8 cellular contexts compared by ENCODE assay signal in genomic region chr4:1351854-1352633, GRCh38. TPM values are rescaled to one million over a fixed set of nuclear protein-coding genes. Genes with fewer than 3 reads are reported as not detected.
DNase-seq lines count a peak whose midpoint lies in the region; ATAC-seq and TF ChIP-seq lines count a peak whose summit lies in the region.

No MANE protein-coding gene starts in this region.

- no peaks in the 10 kb centered on the region; a peak in 1 of 5 replicates for H3K9me3 Mint-ChIP-seq in H9

- H2AFZ ChIP-seq in H9 (ENCODE audit: low read length) = no peak overlapping the region

- no peaks in the 10 kb centered on the region for H3K79me2 ChIP-seq in H9 (ENCODE audit: insufficient read depth, low read length)

- no peak overlapping the region for H3K9ac ChIP-seq in H9 (ENCODE audit: extremely low read depth, insufficient read length, low read length)

- no peak overlapping the region for H2BK20ac ChIP-seq in H9 (ENCODE audit: low read depth, low read length, poor library complexity, severe bottlenecking)

- no CpG with 5 or more reads among the region's 26 CpGs for WGBS in H9 (ENCODE audit: extremely low coverage, insufficient read length, low lambda C conversion rate)

- H3K27me3 Mint-ChIP-seq in H9 (ENCODE audit: low read depth) = no peaks in the 10 kb centered on the region

- H3K4me2 ChIP-seq in H9 (ENCODE audit: insufficient read depth, insufficient read length, low read length) = no peak overlapping the region

- H3K27ac ChIP-seq in H9 (ENCODE audit: insufficient read length, low read depth, low read length) = no peak overlapping the region

- no peak overlapping the region for H3T11ph ChIP-seq in H9 (ENCODE audit: low read length)

- H3K23ac ChIP-seq in H9 (ENCODE audit: insufficient read length, low read depth, low read length) = no peak overlapping the region

- no peaks in the 10 kb centered on the region for H3K79me1 ChIP-seq in H9 (ENCODE audit: insufficient read depth, low read depth, low read length, poor library complexity, severe bottlenecking)

- peak; percentile 95 for TF ChIP-seq CTCF in H9 (conservative IDR thresholded peaks at IDR 0.05)

- H3K56ac ChIP-seq in H9 (ENCODE audit: insufficient read length, low read depth, low read length) = no peak overlapping the region

- no peak overlapping the region for H4K5ac ChIP-seq in H9 (ENCODE audit: insufficient read length, low read depth, low read length)

- H4K20me1 ChIP-seq in H9 (ENCODE audit: control insufficient read depth, insufficient read depth, insufficient read length) = no peaks in the 10 kb centered on the region

- no peak overlapping the region for H2BK15ac ChIP-seq in H9 (ENCODE audit: low read depth, low read length)

- peak overlapping the region; percentile 4 to 64 (median 24); a peak in 3 of 7 replicates for H3K27ac Mint-ChIP-seq in H9

- H2AK5ac ChIP-seq in H9 (ENCODE audit: insufficient read length, low read length) = no peak overlapping the region

- H3K14ac ChIP-seq in H9 (ENCODE audit: insufficient read depth, low read length) = no peak overlapping the region

- no peaks in the 10 kb centered on the region for H3K9me3 ChIP-seq in H9 (ENCODE audit: control insufficient read depth, low read depth, low read length)

- ATAC-seq in HG03442 (IDR thresholded peaks at IDR 0.05; ENCODE audit: unreplicated experiment) = no peak

- H3K36me3 Mint-ChIP-seq in H9 (ENCODE audit: insufficient read depth in 1 of 3, low read depth in 3 of 3) = peaks cover 11 to 38% (median 24%) of the 10 kb centered on the region in 3 experiments

- H3K4me3 Mint-ChIP-seq in H9 = 0 out of 5 replicates have a peak overlapping the region, but pooled peaks of 1 of the 2 experiments have one; percentile 2

- H4K8ac ChIP-seq in H9 (replicated peaks; ENCODE audit: insufficient read length, low read depth, low read length) = no peak overlapping the region

- H4K91ac ChIP-seq in H9 (ENCODE audit: insufficient read length, low read depth, low read length) = no peak overlapping the region

- no peak overlapping the region for H2BK5ac ChIP-seq in H9 (ENCODE audit: insufficient read length, low read length)

- H3K4me1 ChIP-seq in H9 (ENCODE audit: insufficient read depth, low read length) = no peaks in the 10 kb centered on the region; the same call in 1 of the 2 replicates

- H2BK12ac ChIP-seq in H9 (ENCODE audit: insufficient read length, low read depth, low read length) = no peak overlapping the region

- H3K18ac ChIP-seq in H9 (ENCODE audit: insufficient read length, low read depth, low read length) = no peak overlapping the region

- no peak overlapping the region for H2BK120ac ChIP-seq in H9 (ENCODE audit: low read depth, low read length, poor library complexity, severe bottlenecking)

- peaks cover 5% of the 10 kb centered on the region for H3K23me2 ChIP-seq in H9 (ENCODE audit: insufficient read length, low read depth, low read length, poor library complexity, severe bottlenecking)

- no peak overlapping the region for H3K4ac ChIP-seq in H9 (ENCODE audit: low read depth, low read length)

- H3K4me1 Mint-ChIP-seq in H9 = peaks cover 13 to 16% of the 10 kb centered on the region in 2 experiments

- no peaks in the 10 kb centered on the region for H3K27me3 ChIP-seq in H9 (ENCODE audit: insufficient read depth, low read length)

- DNase-seq in Ammon's horn (ENCODE audit: low spot score) (peak; percentile 85), H9 (peak; percentile 91), NCI-H526 (lab: John Stamatoyannopoulos, UW) (peak; percentile 52 to 90), dermis blood vessel endothelial cell (peak; percentile 89), lung microvascular endothelial cell (ENCODE audit: low read depth in 2 of 2) (peak; percentile 76 to 87)
- DNase-seq in activated CD4-positive, alpha-beta T cell treated with anti-CD3 and anti-CD28 coated beads, Interleukin-2, amount 50 U/mL, for 48 hours = peak; percentile 95 to 96
- DNase-seq in stimulated activated CD8-positive, alpha-beta memory T cell treated with anti-CD3 and anti-CD28 coated beads, Interleukin-12 subunit alpha, Interleukin-12 subunit beta, amount 100 ng/mL, for 1 hour (ENCODE audit: low read depth) = peak; percentile 85

RNA-seq across cellular contexts. Expression of gene UVSSA, which starts 5.0 kb away (rescaled TPM):
- total RNA-seq in H9 (2021) (15.9 and 18.3 TPM in 2 replicates), dermis blood vessel endothelial cell (6.1 and 6.5 TPM in 2 replicates), lung microvascular endothelial cell (1.7 and 3.6 TPM in 2 replicates)

RNA-seq across cellular contexts. Expression of gene NKX1-1, which starts 54.2 kb away (rescaled TPM):
- total RNA-seq in H9 (2021) (not detected in 2 replicates), dermis blood vessel endothelial cell (not detected in 2 replicates), lung microvascular endothelial cell (not detected in 2 replicates)
